1 cellular context compared by ENCODE assay signal in genomic region chr15:63121382-63122001, GRCh38.
TF ChIP-seq lines count a peak whose summit lies in the region.

TSS of gene LACTB (plus strand) at chr15:63121861. CDS start at chr15:63121872, 11 bp downstream.

TF ChIP-seq in K562, 482 proteins besides CTCF, POLR2A, EP300 and RAD21 (continued from another document and continues in another):
- TF ChIP-seq USF2 (CRISPR knock-in tag; IDR thresholded peaks at IDR 0.05) = no peak
- TF ChIP-seq TOE1 (IDR thresholded peaks at IDR 0.05; ENCODE audit: borderline replicate concordance) = peak; percentile 76
- no peak for TF ChIP-seq TOE1 (CRISPR knock-in tag; IDR thresholded peaks at IDR 0.05; ENCODE audit: borderline replicate concordance, low read depth)
- TF ChIP-seq ARID3A (IDR thresholded peaks at IDR 0.05; ENCODE audit: borderline replicate concordance, low read depth, low read length) = no peak
- TF ChIP-seq MIER1 (IDR thresholded peaks at IDR 0.05; ENCODE audit: low read depth) = peak; percentile 28; the same call in 1 of the 2 replicates
- no peak for TF ChIP-seq ETS2 (tag; IDR thresholded peaks at IDR 0.05; ENCODE audit: borderline replicate concordance, poor library complexity, severe bottlenecking)
- TF ChIP-seq SRSF1 (IDR thresholded peaks at IDR 0.05; ENCODE audit: low read depth, low read length) = no peak
- peak; percentile 75 for TF ChIP-seq SAP30 (IDR thresholded peaks at IDR 0.05; ENCODE audit: borderline replicate concordance, insufficient read depth, low read depth, low read length, poor library complexity, severe bottlenecking)
- no peak for TF ChIP-seq IRF9 (tag; IDR thresholded peaks at IDR 0.05)
- peak in 1 of 2 experiments; percentile 50; a peak in 1 of 4 replicates for TF ChIP-seq HDAC1 (IDR thresholded peaks at IDR 0.05)
- no peak for TF ChIP-seq NR0B1 (IDR thresholded peaks at IDR 0.05; ENCODE audit: partially characterized antibody)
- TF ChIP-seq ADNP (tag; IDR thresholded peaks at IDR 0.05) = no peak
- TF ChIP-seq ZNF175 (CRISPR knock-in tag; IDR thresholded peaks at IDR 0.05; ENCODE audit: low read depth) = no peak
- TF ChIP-seq SAFB (IDR thresholded peaks at IDR 0.05; ENCODE audit: borderline replicate concordance, low read depth, low read length) = no peak
- no peak for TF ChIP-seq ESRRA (IDR thresholded peaks at IDR 0.05; ENCODE audit: borderline replicate concordance, low read depth)
- TF ChIP-seq FOXP1 (CRISPR knock-in tag; IDR thresholded peaks at IDR 0.05) = no peak; the same call in 1 of the 2 replicates
- no peak for TF ChIP-seq U2AF1 (optimal IDR thresholded peaks at IDR 0.05; ENCODE audit: low read depth, low read length)
- no peak for TF ChIP-seq HNRNPL (IDR thresholded peaks at IDR 0.05; ENCODE audit: low read depth, low read length)
- TF ChIP-seq ZNF695 (CRISPR knock-in tag; IDR thresholded peaks at IDR 0.05) = no peak
- TF ChIP-seq GTF2A2 (tag; IDR thresholded peaks at IDR 0.05) = no peak
- TF ChIP-seq ZNF518B (CRISPR knock-in tag; IDR thresholded peaks at IDR 0.05) = no peak
- no peak for TF ChIP-seq ZNF140 (CRISPR knock-in tag; IDR thresholded peaks at IDR 0.05)
- TF ChIP-seq HINFP (tag; conservative IDR thresholded peaks at IDR 0.05; ENCODE audit: low read depth) = no peak
- TF ChIP-seq SREBF1 (IDR thresholded peaks at IDR 0.05; ENCODE audit: borderline replicate concordance, low read depth, low read length) = no peak
- TF ChIP-seq CBFA2T2 (conservative IDR thresholded peaks at IDR 0.05) = no peak
- TF ChIP-seq ZNF41 (CRISPR knock-in tag; conservative IDR thresholded peaks at IDR 0.05) = no peak
- no peak for TF ChIP-seq ZNF143 (CRISPR knock-in tag; IDR thresholded peaks at IDR 0.05)
- TF ChIP-seq HDAC3 (IDR thresholded peaks at IDR 0.05; ENCODE audit: borderline replicate concordance, partially characterized antibody) = no peak
- no peak for TF ChIP-seq ZNF639 (CRISPR knock-in tag; conservative IDR thresholded peaks at IDR 0.05 in 1 of 2, IDR thresholded peaks at IDR 0.05 in 1 of 2)
- TF ChIP-seq ZKSCAN3 (CRISPR knock-in tag; IDR thresholded peaks at IDR 0.05) = no peak
- TF ChIP-seq EGR1 (conservative IDR thresholded peaks at IDR 0.05) = peak; percentile 65
- TF ChIP-seq RBBP5 (IDR thresholded peaks at IDR 0.05; ENCODE audit: borderline replicate concordance, insufficient read depth, low read length, poor library complexity, severe bottlenecking) = no peak
- no peak; the same call in 1 of the 2 replicates for TF ChIP-seq MYC (IDR thresholded peaks at IDR 0.05; ENCODE audit: low read depth, low read length)
- no peak for TF ChIP-seq MYC (CRISPR knock-in tag; IDR thresholded peaks at IDR 0.05; ENCODE audit: borderline replicate concordance, low read depth)
- TF ChIP-seq E2F8 (IDR thresholded peaks at IDR 0.05; ENCODE audit: low read depth, partially characterized antibody) = no peak
- TF ChIP-seq BCOR (IDR thresholded peaks at IDR 0.05) = peak; percentile 20; the same call in 1 of the 2 replicates
- TF ChIP-seq NFXL1 (CRISPR knock-in tag; IDR thresholded peaks at IDR 0.05) = no peak
- TF ChIP-seq KLF1 (tag; IDR thresholded peaks at IDR 0.05) = no peak
- TF ChIP-seq TBL1XR1 (IDR thresholded peaks at IDR 0.05; ENCODE audit: low read length in 2 of 2) = no peak
- TF ChIP-seq ZNF561 (CRISPR knock-in tag; conservative IDR thresholded peaks at IDR 0.05) = no peak
- no peak for TF ChIP-seq ILK (tag; IDR thresholded peaks at IDR 0.05; ENCODE audit: borderline replicate concordance, low read depth)
- TF ChIP-seq SRSF9 (IDR thresholded peaks at IDR 0.05; ENCODE audit: borderline replicate concordance, low read depth, low read length) = no peak
